Comparison of ENCODE assay signal across 1 cellular context in the genomic region with DNA sequence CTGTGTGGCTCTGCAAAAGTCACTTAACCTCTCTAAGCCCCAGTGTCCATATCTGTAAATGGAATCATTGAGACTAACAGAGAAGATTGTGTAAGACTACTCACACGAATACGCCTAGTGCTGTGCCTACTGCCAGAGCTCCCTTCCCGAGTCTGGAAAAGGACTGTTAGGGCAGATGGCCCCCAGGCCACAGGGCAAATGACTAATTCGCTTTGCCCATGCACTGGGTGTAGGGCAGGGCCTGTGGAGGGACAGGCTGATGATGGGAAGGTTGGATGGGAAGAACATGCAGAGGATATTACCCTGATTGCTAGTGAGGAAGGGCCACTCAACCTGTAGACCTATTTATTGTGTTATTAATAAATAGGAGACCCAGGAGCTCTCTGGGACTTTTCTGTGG.
TF ChIP-seq lines count a peak whose summit lies in the region.

No MANE protein-coding gene starts in this region.

TF ChIP-seq in IMR-90, 13 proteins besides CTCF, POLR2A, EP300 and RAD21:
- TF ChIP-seq MAZ (IDR thresholded peaks at IDR 0.05; ENCODE audit: borderline replicate concordance, low read depth, low read length) = no peak
- TF ChIP-seq CEBPB (IDR thresholded peaks at IDR 0.05; ENCODE audit: low read depth, low read length) = 0 out of 2 replicates have a peak, but pooled peaks have one; percentile 2
TF ChIP-seq in IMR-90: peak in this region for 1.
